In the genomic region with DNA sequence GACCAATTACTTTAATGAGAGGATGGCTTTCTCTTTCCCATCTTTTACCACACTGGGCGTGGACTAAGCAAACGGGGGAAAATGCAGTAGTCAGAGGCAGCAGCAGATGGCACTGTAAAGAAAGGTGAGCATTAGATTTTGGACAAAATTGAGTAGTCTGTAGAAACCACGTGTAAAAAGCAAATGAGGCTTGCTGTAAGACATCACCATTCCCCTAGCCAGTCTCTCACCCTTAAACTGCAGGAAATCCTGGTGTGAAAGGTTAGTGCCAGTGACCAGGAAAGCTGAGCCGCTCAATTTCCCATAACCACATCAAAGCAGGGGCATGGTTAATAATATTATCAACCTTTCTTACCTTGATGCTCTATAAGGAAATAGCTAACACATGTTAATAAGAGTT, we compare ENCODE assay signal across 9 cellular contexts. TPM values are rescaled to one million over a fixed set of nuclear protein-coding genes. Genes with fewer than 3 reads are reported as not detected.
A peak's percentile ranks its signal among the peaks of the same experiment; 100 is the strongest.
DNase-seq lines count a peak whose midpoint lies in the region; ATAC-seq, FAIRE-seq and TF ChIP-seq lines count a peak whose summit lies in the region.
"Had no signal": no experiment of that assay in that cellular context is flagged by ENCODE, and none has a peak within 500 bp of the region (broad histone marks: within the 10 kb centered on the region; RNA-seq: fewer than 3 reads in every experiment).

No MANE protein-coding gene starts in this region.

- peak; percentile 80 for TF ChIP-seq CTCF in C4-2B (conservative IDR thresholded peaks at IDR 0.05)
- TF ChIP-seq CTCF in ascending aorta (IDR thresholded peaks at IDR 0.05) = peak in 2 of 3 experiments; percentile 40 to 44

- DNase-seq in HS-5 (ENCODE audit: low read depth) (peak; percentile 13), ascending aorta (ENCODE audit: low spot score in 2 of 2) (no peak), left kidney (ENCODE audit: low read depth, low spot score) (peak; percentile 80), H7 (no peak), GM12891 (ENCODE audit: insufficient read length, low spot score) (no peak)

- H3K4me1 ChIP-seq in ascending aorta = no peaks in the 10 kb centered on the region

- ATAC-seq in GM18519 (IDR thresholded peaks at IDR 0.05; ENCODE audit: low FRiP score, unreplicated experiment) = no peak
- no peak for ATAC-seq in GM21526 (IDR thresholded peaks at IDR 0.05; ENCODE audit: low FRiP score, unreplicated experiment)

- intact Hi-C loops in ascending aorta (cut with DNase I) = no loop called here

- H3K36me3 ChIP-seq in ascending aorta = no peaks in the 10 kb centered on the region
- no peaks in the 10 kb centered on the region for H3K36me3 ChIP-seq in H7 (replicated peaks; ENCODE audit: control insufficient read depth, insufficient read depth, low read length)

- H3K4me3 ChIP-seq in ascending aorta = no peak overlapping the region
- no peak overlapping the region for H3K4me3 ChIP-seq in H7 (ENCODE audit: insufficient read depth, low read depth, low read length)

- FAIRE-seq in GM12891 (lab: Jason Lieb, UNC) = no peak

- H3K27ac ChIP-seq in C4-2B (no peak overlapping the region), ascending aorta (no peak overlapping the region)

- no peaks in the 10 kb centered on the region for H3K9me3 ChIP-seq in ascending aorta

- no peak for TF ChIP-seq POLR2A in GM12891 (IDR thresholded peaks at IDR 0.05; ENCODE audit: low read depth, low read length)

- no peaks in the 10 kb centered on the region for H3K27me3 ChIP-seq in ascending aorta
- no peaks in the 10 kb centered on the region for H3K27me3 ChIP-seq in H7 (ENCODE audit: control insufficient read depth, insufficient read depth, low read length)

TF ChIP-seq in GM12891, 5 proteins besides CTCF, POLR2A, EP300 and RAD21:
- TF ChIP-seq PAX5 (IDR thresholded peaks at IDR 0.05; ENCODE audit: insufficient read depth, low read length, severe bottlenecking) (no peak), TAF1 (IDR thresholded peaks at IDR 0.05; ENCODE audit: low read depth, low read length) (no peak), SPI1 (IDR thresholded peaks at IDR 0.05; ENCODE audit: low read depth, low read length) (no peak), POLR2AphosphoS5 (IDR thresholded peaks at IDR 0.05; ENCODE audit: low read depth, low read length) (no peak), POU2F2 (IDR thresholded peaks at IDR 0.05; ENCODE audit: low read depth, low read length) (no peak)

RNA-seq across cellular contexts. Expression of gene SPATA31C2, which starts 31.8 kb away (rescaled TPM):
- total RNA-seq in ascending aorta = not detected
- total RNA-seq in H7 (2014; rRNA removed; shearing (Covaris generic)) = 0.14 TPM in 1 of 2 replicates, not detected in the other
- not detected for polyA plus RNA-seq in GM12891 (2012; ENCODE audit: low read depth, missing spikeins)
- total RNA-seq: HT1080 had no signal

Comparison
In these comparisons a context has a peak if more than half of its experiments do, and no peak if none do; other contexts are left out.
1. DNase-seq: peak in HS-5 (single experiment) and left kidney (single experiment); none in ascending aorta (0 of 2), H7 (single experiment) and GM12891 (single experiment).